Comparison of ENCODE assay signal across 8 cellular contexts in the genomic region with DNA sequence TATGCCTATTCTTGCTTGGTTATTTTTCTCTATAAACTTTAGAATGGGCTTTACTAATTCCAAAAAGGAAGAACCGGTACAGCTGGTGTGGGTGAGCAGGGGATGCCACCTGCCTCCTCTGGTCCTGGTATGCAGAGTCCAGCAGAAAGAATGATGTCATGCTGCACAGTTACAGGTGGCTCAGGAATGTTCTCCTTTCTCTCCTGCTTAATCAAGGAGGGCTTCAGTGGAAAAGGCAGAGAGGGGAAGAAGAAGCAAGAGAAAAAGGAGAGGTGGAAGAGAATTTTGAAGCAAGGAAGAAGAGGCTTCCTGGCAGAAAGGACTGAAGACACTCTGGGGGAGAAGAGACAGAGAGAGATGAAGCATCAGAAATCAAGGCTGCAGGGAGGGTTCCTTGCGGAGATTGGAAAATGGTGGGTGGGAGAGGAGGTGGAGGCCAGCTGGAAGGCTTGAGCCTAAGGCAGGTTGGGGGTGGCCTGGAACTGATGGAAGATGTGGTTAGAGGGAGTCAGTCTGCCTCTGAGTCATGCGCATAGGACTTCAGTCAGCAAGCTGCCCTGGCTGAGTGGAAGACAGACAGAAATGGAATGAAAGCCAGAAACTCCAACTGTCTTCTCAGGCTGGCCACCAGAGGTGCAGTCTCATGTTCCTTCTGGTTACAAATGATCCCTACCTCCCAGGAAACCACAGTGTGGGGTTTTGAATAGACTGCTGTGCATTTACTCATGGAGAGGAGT.
A peak's percentile ranks its signal among the peaks of the same experiment; 100 is the strongest.
DNase-seq lines count a peak whose midpoint lies in the region; ATAC-seq and TF ChIP-seq lines count a peak whose summit lies in the region.

No MANE protein-coding gene starts in this region.

- TF ChIP-seq POLR2A in transverse colon (IDR thresholded peaks at IDR 0.05), result no peak

- H3K27ac Mint-ChIP-seq in activated T-helper 2 cell treated with anti-CD3 and anti-CD28 coated beads, Interferon-gamma antibody, Interleukin-2, Interleukin-4, amounts not matched to agents 10 μg/mL and 5 μg/mL and 100 μg/mL, durations not matched to agents 14 hours and 24 hours and 36 hours, result no peak overlapping the region

- no peaks in the 10 kb centered on the region for H3K4me1 Mint-ChIP-seq in activated T-helper 2 cell treated with anti-CD3 and anti-CD28 coated beads, Interferon-gamma antibody, Interleukin-2, Interleukin-4, amounts not matched to agents 10 μg/mL and 5 μg/mL and 100 μg/mL, durations not matched to agents 14 hours and 24 hours and 36 hours (ENCODE audit: low read depth)

- H3K9me3 ChIP-seq in liver (ENCODE audit: control insufficient read depth in 4 of 4, low read length in 3 of 4), result peaks cover 0 to 2% (median 0%) of the 10 kb centered on the region in 4 donors
- H3K9me3 ChIP-seq in transverse colon, result no peaks in the 10 kb centered on the region

- TF ChIP-seq RAD21 in Ishikawa (IDR thresholded peaks at IDR 0.05; ENCODE audit: low read depth) (peak; percentile 57; the same call in 1 of the 2 replicates), liver (IDR thresholded peaks at IDR 0.05) (no peak)

- H3K4me3 ChIP-seq in liver (ENCODE audit: low read depth in 1 of 3, low read length in 3 of 3) (no peak overlapping the region), transverse colon (no peak overlapping the region)

- H3K27me3 Mint-ChIP-seq in activated T-helper 2 cell treated with anti-CD3 and anti-CD28 coated beads, Interferon-gamma antibody, Interleukin-2, Interleukin-4, amounts not matched to agents 10 μg/mL and 5 μg/mL and 100 μg/mL, durations not matched to agents 14 hours and 24 hours and 36 hours (ENCODE audit: low read depth), result peaks cover 32% of the 10 kb centered on the region

- TF ChIP-seq EP300 in Ishikawa (IDR thresholded peaks at IDR 0.05; ENCODE audit: borderline replicate concordance) (peak; percentile 50; the same call in 1 of the 2 replicates), transverse colon (IDR thresholded peaks at IDR 0.05; ENCODE audit: low read depth) (no peak)

- no peaks in the 10 kb centered on the region for H3K36me3 ChIP-seq in liver (ENCODE audit: control insufficient read depth in 4 of 4, insufficient read depth in 3 of 4, low read depth in 1 of 4, low read length in 3 of 4)
- H3K36me3 ChIP-seq in transverse colon, result no peaks in the 10 kb centered on the region

- peak; percentile 21 for TF ChIP-seq CTCF in liver (IDR thresholded peaks at IDR 0.05; ENCODE audit: low read depth, low read length, missing input control)
- TF ChIP-seq CTCF in transverse colon (IDR thresholded peaks at IDR 0.05), result no peak

- H3K4me1 ChIP-seq in liver (ENCODE audit: control insufficient read depth in 4 of 4, insufficient read depth in 4 of 4, low read length in 3 of 4) (no peaks in the 10 kb centered on the region), transverse colon (no peaks in the 10 kb centered on the region)

- ATAC-seq in HG03354 (IDR thresholded peaks at IDR 0.05; ENCODE audit: poor library complexity, severe bottlenecking, unreplicated experiment) (no peak), GM18909 (IDR thresholded peaks at IDR 0.05; ENCODE audit: poor library complexity, unreplicated experiment) (no peak)

- H3K27me3 ChIP-seq in liver (ENCODE audit: control insufficient read depth in 4 of 4, insufficient read depth in 4 of 4, low read length in 3 of 4) (peaks cover 0 to 3% (median 0%) of the 10 kb centered on the region in 4 donors), transverse colon (peaks cover 58% of the 10 kb centered on the region)

- DNase-seq in D341Med (ENCODE audit: low spot score) (peak; percentile 65), amniotic epithelial cell (ENCODE audit: low read depth) (peak; percentile 93), transverse colon (no peak)
- DNase-seq in activated T-helper 2 cell treated with anti-CD3 and anti-CD28 coated beads, Interferon-gamma antibody, Interleukin-2, Interleukin-4, amounts not matched to agents 10 μg/mL and 5 μg/mL and 100 μg/mL, durations not matched to agents 14 hours and 24 hours and 36 hours (ENCODE audit: low spot score), result no peak

- no peaks in the 10 kb centered on the region for H3K9me3 Mint-ChIP-seq in activated T-helper 2 cell treated with anti-CD3 and anti-CD28 coated beads, Interferon-gamma antibody, Interleukin-2, Interleukin-4, amounts not matched to agents 10 μg/mL and 5 μg/mL and 100 μg/mL, durations not matched to agents 14 hours and 24 hours and 36 hours

- H3K27ac ChIP-seq in liver (ENCODE audit: low read depth in 1 of 2, low read length in 2 of 2) (no peak overlapping the region), transverse colon (no peak overlapping the region)

- intact Hi-C loops in transverse colon (cut with DNase I; ENCODE audit: low total_unique reads), result loop anchor here (10.0 kb wide), 1 partner anchor 65 kb away; no protein-coding TSS in a partner anchor
- intact Hi-C loops in activated T-helper 2 cell treated with anti-CD3 and anti-CD28 coated beads, Interferon-gamma antibody, Interleukin-2, Interleukin-4, amounts not matched to agents 10 μg/mL and 5 μg/mL and 100 μg/mL, durations not matched to agents 14 hours and 24 hours and 36 hours (cut with micrococcal nuclease), result no loop called here

- in situ Hi-C loops in transverse colon (cut with MboI; ENCODE audit: low pct_ligation_motif_present in 1 of 4, low pct_unique_long_range_greater_than_20kb in 1 of 4, low sequenced_read_pairs in 3 of 4), result no loop called here

- no peaks in the 10 kb centered on the region for H3K36me3 Mint-ChIP-seq in activated T-helper 2 cell treated with anti-CD3 and anti-CD28 coated beads, Interferon-gamma antibody, Interleukin-2, Interleukin-4, amounts not matched to agents 10 μg/mL and 5 μg/mL and 100 μg/mL, durations not matched to agents 14 hours and 24 hours and 36 hours (ENCODE audit: low read depth)

- 74% methylated on average over 3 of the region's 3 CpGs for WGBS in liver
- 61 to 67% methylated on average over 2 to 3 of the region's 3 CpGs for WGBS in transverse colon (ENCODE audit: low coverage in 1 of 2), 2 donors

- no peak overlapping the region for H3K9ac ChIP-seq in liver (ENCODE audit: low read depth in 1 of 2, low read length in 2 of 2)

- H3K4me3 Mint-ChIP-seq in activated T-helper 2 cell treated with anti-CD3 and anti-CD28 coated beads, Interferon-gamma antibody, Interleukin-2, Interleukin-4, amounts not matched to agents 10 μg/mL and 5 μg/mL and 100 μg/mL, durations not matched to agents 14 hours and 24 hours and 36 hours (ENCODE audit: low read depth), result no peak overlapping the region

TF ChIP-seq in Ishikawa, 13 proteins besides CTCF, POLR2A, EP300 and RAD21 (continues in another document):
- TF ChIP-seq FOXM1 (IDR thresholded peaks at IDR 0.05; ENCODE audit: borderline replicate concordance, low read depth), result no peak; the same call in 1 of the 2 replicates
- TF ChIP-seq, protein P1, sequence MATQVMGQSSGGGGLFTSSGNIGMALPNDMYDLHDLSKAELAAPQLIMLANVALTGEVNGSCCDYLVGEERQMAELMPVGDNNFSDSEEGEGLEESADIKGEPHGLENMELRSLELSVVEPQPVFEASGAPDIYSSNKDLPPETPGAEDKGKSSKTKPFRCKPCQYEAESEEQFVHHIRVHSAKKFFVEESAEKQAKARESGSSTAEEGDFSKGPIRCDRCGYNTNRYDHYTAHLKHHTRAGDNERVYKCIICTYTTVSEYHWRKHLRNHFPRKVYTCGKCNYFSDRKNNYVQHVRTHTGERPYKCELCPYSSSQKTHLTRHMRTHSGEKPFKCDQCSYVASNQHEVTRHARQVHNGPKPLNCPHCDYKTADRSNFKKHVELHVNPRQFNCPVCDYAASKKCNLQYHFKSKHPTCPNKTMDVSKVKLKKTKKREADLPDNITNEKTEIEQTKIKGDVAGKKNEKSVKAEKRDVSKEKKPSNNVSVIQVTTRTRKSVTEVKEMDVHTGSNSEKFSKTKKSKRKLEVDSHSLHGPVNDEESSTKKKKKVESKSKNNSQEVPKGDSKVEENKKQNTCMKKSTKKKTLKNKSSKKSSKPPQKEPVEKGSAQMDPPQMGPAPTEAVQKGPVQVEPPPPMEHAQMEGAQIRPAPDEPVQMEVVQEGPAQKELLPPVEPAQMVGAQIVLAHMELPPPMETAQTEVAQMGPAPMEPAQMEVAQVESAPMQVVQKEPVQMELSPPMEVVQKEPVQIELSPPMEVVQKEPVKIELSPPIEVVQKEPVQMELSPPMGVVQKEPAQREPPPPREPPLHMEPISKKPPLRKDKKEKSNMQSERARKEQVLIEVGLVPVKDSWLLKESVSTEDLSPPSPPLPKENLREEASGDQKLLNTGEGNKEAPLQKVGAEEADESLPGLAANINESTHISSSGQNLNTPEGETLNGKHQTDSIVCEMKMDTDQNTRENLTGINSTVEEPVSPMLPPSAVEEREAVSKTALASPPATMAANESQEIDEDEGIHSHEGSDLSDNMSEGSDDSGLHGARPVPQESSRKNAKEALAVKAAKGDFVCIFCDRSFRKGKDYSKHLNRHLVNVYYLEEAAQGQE (IDR thresholded peaks at IDR 0.05; ENCODE audit: low read depth), result no peak
- no peak for TF ChIP-seq CEBPB (IDR thresholded peaks at IDR 0.05)

TF ChIP-seq in liver, 16 proteins besides CTCF, POLR2A, EP300 and RAD21 (continues in another document):
- no peak for TF ChIP-seq MAX (IDR thresholded peaks at IDR 0.05)
- TF ChIP-seq NR2F2 (IDR thresholded peaks at IDR 0.05), result no peak
- TF ChIP-seq GABPA (IDR thresholded peaks at IDR 0.05 in 1 of 2, conservative IDR thresholded peaks at IDR 0.05 in 1 of 2), result no peak
- no peak for TF ChIP-seq HNF4A (conservative IDR thresholded peaks at IDR 0.05)
- TF ChIP-seq HNF4G (IDR thresholded peaks at IDR 0.05), result no peak
- no peak for TF ChIP-seq FOXA2 (IDR thresholded peaks at IDR 0.05)
- no peak for TF ChIP-seq EGR1 (IDR thresholded peaks at IDR 0.05; ENCODE audit: low read depth in 2 of 2)
- TF ChIP-seq, protein P2, sequence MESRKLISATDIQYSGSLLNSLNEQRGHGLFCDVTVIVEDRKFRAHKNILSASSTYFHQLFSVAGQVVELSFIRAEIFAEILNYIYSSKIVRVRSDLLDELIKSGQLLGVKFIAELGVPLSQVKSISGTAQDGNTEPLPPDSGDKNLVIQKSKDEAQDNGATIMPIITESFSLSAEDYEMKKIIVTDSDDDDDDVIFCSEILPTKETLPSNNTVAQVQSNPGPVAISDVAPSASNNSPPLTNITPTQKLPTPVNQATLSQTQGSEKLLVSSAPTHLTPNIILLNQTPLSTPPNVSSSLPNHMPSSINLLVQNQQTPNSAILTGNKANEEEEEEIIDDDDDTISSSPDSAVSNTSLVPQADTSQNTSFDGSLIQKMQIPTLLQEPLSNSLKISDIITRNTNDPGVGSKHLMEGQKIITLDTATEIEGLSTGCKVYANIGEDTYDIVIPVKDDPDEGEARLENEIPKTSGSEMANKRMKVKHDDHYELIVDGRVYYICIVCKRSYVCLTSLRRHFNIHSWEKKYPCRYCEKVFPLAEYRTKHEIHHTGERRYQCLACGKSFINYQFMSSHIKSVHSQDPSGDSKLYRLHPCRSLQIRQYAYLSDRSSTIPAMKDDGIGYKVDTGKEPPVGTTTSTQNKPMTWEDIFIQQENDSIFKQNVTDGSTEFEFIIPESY (IDR thresholded peaks at IDR 0.05), result no peak
- TF ChIP-seq SP1 (IDR thresholded peaks at IDR 0.05), result no peak
- no peak for TF ChIP-seq RXRA (IDR thresholded peaks at IDR 0.05)

Comparison
In these comparisons a context has a peak if more than half of its experiments do, and no peak if none do; other contexts are left out.
1. DNase-seq: peak in D341Med (single experiment) and amniotic epithelial cell (single experiment); none in transverse colon (single experiment) and activated T-helper 2 cell treated with anti-CD3 and anti-CD28 coated beads, Interferon-gamma antibody, Interleukin-2, Interleukin-4, amounts not matched to agents 10 μg/mL and 5 μg/mL and 100 μg/mL, durations not matched to agents 14 hours and 24 hours and 36 hours (single experiment).